ENCODE assay signal across 8 cellular contexts in the genomic region with DNA sequence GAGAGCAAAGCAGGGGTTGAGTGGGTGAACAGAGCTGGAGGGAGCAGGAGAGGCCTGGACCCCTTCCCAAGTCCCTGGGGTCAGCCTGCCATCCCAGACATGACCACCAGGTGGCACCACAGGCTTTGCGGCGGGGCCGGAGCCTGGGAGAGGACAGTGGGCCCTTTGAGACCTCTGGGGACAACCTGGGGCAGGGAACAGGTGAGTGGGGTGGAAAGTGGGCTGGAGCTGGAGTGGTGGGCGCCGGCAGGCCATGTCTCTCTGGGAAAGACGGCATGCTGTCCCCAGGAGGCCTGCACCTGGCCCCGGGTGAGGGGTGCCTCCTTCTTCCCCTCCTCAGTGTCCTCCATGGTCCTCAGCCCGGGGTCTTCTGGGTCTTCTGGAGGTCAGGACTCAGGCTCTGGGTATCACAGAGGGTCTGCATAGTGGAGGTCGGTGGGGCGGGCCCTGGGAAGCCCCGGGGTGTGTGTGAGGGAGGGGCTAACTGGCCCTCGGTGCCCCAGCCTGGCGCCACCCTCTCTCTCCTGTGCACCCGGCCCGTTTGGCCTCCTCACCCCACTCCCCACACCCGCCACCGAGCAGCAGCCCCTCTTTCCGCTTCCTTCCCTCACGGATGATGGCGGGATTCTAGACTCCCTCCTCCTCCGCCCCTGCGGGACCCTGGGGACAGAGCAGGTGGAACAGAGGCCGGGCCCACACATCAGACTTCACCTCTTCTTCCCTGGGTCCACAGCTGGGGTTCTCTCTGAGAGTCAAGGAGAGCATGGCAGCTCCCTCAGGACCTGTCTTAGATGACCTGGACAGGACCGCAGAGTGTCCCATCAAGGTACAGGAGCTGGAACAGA. TPM values are rescaled to one million over a fixed set of nuclear protein-coding genes. Genes with fewer than 3 reads are reported as not detected.
DNase-seq lines count a peak whose midpoint lies in the region; FAIRE-seq and TF ChIP-seq lines count a peak whose summit lies in the region.

No MANE protein-coding gene starts in this region.

- intact Hi-C loops in activated T-helper 1 cell treated with anti-CD3 and anti-CD28 coated beads, Interleukin-12 subunit alpha, Interleukin-12 subunit beta, Interleukin-2, Interleukin-4 antibody, amounts not matched to agents 30 ng/mL and 10 ng/mL and 1 ng/mL, durations not matched to agents 14 hours and 24 hours and 36 hours (cut with micrococcal nuclease): loop anchor here (1.0 kb wide), 2 partner anchors 107 to 153 kb away; no protein-coding TSS in a partner anchor
- intact Hi-C loops in vagina (cut with DNase I): loop anchor here (5.0 kb wide), 1 partner anchor 107 kb away; no protein-coding TSS in a partner anchor

- no peaks in the 10 kb centered on the region for H3K36me3 Mint-ChIP-seq in activated T-helper 1 cell treated with anti-CD3 and anti-CD28 coated beads, Interleukin-12 subunit alpha, Interleukin-12 subunit beta, Interleukin-2, Interleukin-4 antibody, amounts not matched to agents 30 ng/mL and 10 ng/mL and 1 ng/mL, durations not matched to agents 14 hours and 24 hours and 36 hours (ENCODE audit: low read depth)

- H3K9ac ChIP-seq in BLaER1 treated with 17β-estradiol and CSF1 and Interleukin-3, amounts not matched to agents 10 nM and 100 nM: peak overlapping the region in 2 of 11 experiments; percentile 20 to 30; a peak in 1 of 22 replicates
- H3K9ac ChIP-seq in parathyroid adenoma: no peak overlapping the region

- TF ChIP-seq CTCF in GM20000 (IDR thresholded peaks at IDR 0.05; ENCODE audit: extremely low read depth, missing control alignments): peak; percentile 94
- TF ChIP-seq CTCF in parathyroid adenoma (IDR thresholded peaks at IDR 0.05): peak; percentile 91
- peak; percentile 91 to 95 (median 93) for TF ChIP-seq CTCF in vagina (IDR thresholded peaks at IDR 0.05)

- H3K36me3 ChIP-seq in BLaER1 treated with 17β-estradiol and CSF1 and Interleukin-3, amounts not matched to agents 10 nM and 100 nM: no peaks in the 10 kb centered on the region
- H3K36me3 ChIP-seq in parathyroid adenoma (ENCODE audit: control insufficient read depth, insufficient read depth, low read length) (no peaks in the 10 kb centered on the region), vagina (no peaks in the 10 kb centered on the region)

- no peak overlapping the region for H3K4me3 ChIP-seq in BLaER1 treated with 17β-estradiol and CSF1 and Interleukin-3, amounts not matched to agents 10 nM and 100 nM
- H3K4me3 ChIP-seq in parathyroid adenoma (ENCODE audit: low read depth, low read length) (no peak overlapping the region), vagina (no peak overlapping the region)

- no peaks in the 10 kb centered on the region for H4K20me1 ChIP-seq in BLaER1 treated with 17β-estradiol and CSF1 and Interleukin-3, amounts not matched to agents 10 nM and 100 nM

- H2AFZ ChIP-seq in parathyroid adenoma: no peak overlapping the region

- no peaks in the 10 kb centered on the region for H3K27me3 Mint-ChIP-seq in activated T-helper 1 cell treated with anti-CD3 and anti-CD28 coated beads, Interleukin-12 subunit alpha, Interleukin-12 subunit beta, Interleukin-2, Interleukin-4 antibody, amounts not matched to agents 30 ng/mL and 10 ng/mL and 1 ng/mL, durations not matched to agents 14 hours and 24 hours and 36 hours (ENCODE audit: insufficient read depth)

- peaks cover 0 to 10% (median 5%) of the 10 kb centered on the region in 11 experiments; a peak in 10 of 22 replicates for H3K27me3 ChIP-seq in BLaER1 treated with 17β-estradiol and CSF1 and Interleukin-3, amounts not matched to agents 10 nM and 100 nM
- no peaks in the 10 kb centered on the region for H3K27me3 ChIP-seq in parathyroid adenoma (ENCODE audit: control insufficient read depth, insufficient read depth, low read length)
- H3K27me3 ChIP-seq in vagina: no peaks in the 10 kb centered on the region

- no peaks in the 10 kb centered on the region for H3K9me3 ChIP-seq in BLaER1 treated with 17β-estradiol and CSF1 and Interleukin-3, amounts not matched to agents 10 nM and 100 nM (replicated peaks in 1 of 11)
- H3K9me3 ChIP-seq in parathyroid adenoma (ENCODE audit: control insufficient read depth, low read length) (no peaks in the 10 kb centered on the region), vagina (no peaks in the 10 kb centered on the region)

- no peak for TF ChIP-seq POLR2A in vagina (IDR thresholded peaks at IDR 0.05)

- DNase-seq in GM20000 (ENCODE audit: low spot score) (peak; percentile 88), OCI-M1 (lab: John Stamatoyannopoulos, UW) (peak; percentile 72), frontal cortex (ENCODE audit: low spot score in 2 of 2) (peak; percentile 75 to 84), vagina (ENCODE audit: extremely low spot score in 2 of 2) (peak; percentile 80 to 95), MV-4-11 (lab: John Stamatoyannopoulos, UW) (no peak)
- peak; percentile 27 for DNase-seq in activated T-helper 1 cell treated with anti-CD3 and anti-CD28 coated beads, Interleukin-12 subunit alpha, Interleukin-12 subunit beta, Interleukin-2, Interleukin-4 antibody, amounts not matched to agents 30 ng/mL and 10 ng/mL and 1 ng/mL, durations not matched to agents 14 hours and 24 hours and 36 hours (ENCODE audit: low spot score)

- no peak overlapping the region for H3K27ac ChIP-seq in BLaER1 treated with 17β-estradiol and CSF1 and Interleukin-3, amounts not matched to agents 10 nM and 100 nM
- H3K27ac ChIP-seq in parathyroid adenoma (no peak overlapping the region), vagina (peak overlapping the region; percentile 56)

- no peaks in the 10 kb centered on the region for H3K9me3 Mint-ChIP-seq in activated T-helper 1 cell treated with anti-CD3 and anti-CD28 coated beads, Interleukin-12 subunit alpha, Interleukin-12 subunit beta, Interleukin-2, Interleukin-4 antibody, amounts not matched to agents 30 ng/mL and 10 ng/mL and 1 ng/mL, durations not matched to agents 14 hours and 24 hours and 36 hours

- peak overlapping the region in 6 of 11 experiments; percentile 14 to 40 (median 30); a peak in 7 of 22 replicates for H3K4me2 ChIP-seq in BLaER1 treated with 17β-estradiol and CSF1 and Interleukin-3, amounts not matched to agents 10 nM and 100 nM
- no peak overlapping the region for H3K4me2 ChIP-seq in parathyroid adenoma (ENCODE audit: low read length)

- no peaks in the 10 kb centered on the region for H3K79me2 ChIP-seq in parathyroid adenoma

- H3K4me3 Mint-ChIP-seq in activated T-helper 1 cell treated with anti-CD3 and anti-CD28 coated beads, Interleukin-12 subunit alpha, Interleukin-12 subunit beta, Interleukin-2, Interleukin-4 antibody, amounts not matched to agents 30 ng/mL and 10 ng/mL and 1 ng/mL, durations not matched to agents 14 hours and 24 hours and 36 hours: no peak overlapping the region

- H3K27ac Mint-ChIP-seq in activated T-helper 1 cell treated with anti-CD3 and anti-CD28 coated beads, Interleukin-12 subunit alpha, Interleukin-12 subunit beta, Interleukin-2, Interleukin-4 antibody, amounts not matched to agents 30 ng/mL and 10 ng/mL and 1 ng/mL, durations not matched to agents 14 hours and 24 hours and 36 hours: no peak overlapping the region

- H3K4me1 ChIP-seq in BLaER1 treated with 17β-estradiol and CSF1 and Interleukin-3, amounts not matched to agents 10 nM and 100 nM: peaks cover 0 to 16% (median 7%) of the 10 kb centered on the region in 10 experiments; a peak in 9 of 20 replicates
- no peaks in the 10 kb centered on the region for H3K4me1 ChIP-seq in parathyroid adenoma
- peaks cover 18% of the 10 kb centered on the region for H3K4me1 ChIP-seq in vagina

- H3K4me1 Mint-ChIP-seq in activated T-helper 1 cell treated with anti-CD3 and anti-CD28 coated beads, Interleukin-12 subunit alpha, Interleukin-12 subunit beta, Interleukin-2, Interleukin-4 antibody, amounts not matched to agents 30 ng/mL and 10 ng/mL and 1 ng/mL, durations not matched to agents 14 hours and 24 hours and 36 hours (ENCODE audit: low read depth): no peaks in the 10 kb centered on the region

- no peak for FAIRE-seq in frontal cortex (lab: Jason Lieb, UNC)

RNA-seq across cellular contexts. Expression of a gene that starts 28.5 kb away (rescaled TPM):
- total RNA-seq in activated T-helper 1 cell treated with anti-CD3 and anti-CD28 coated beads, Interleukin-12 subunit alpha, Interleukin-12 subunit beta, Interleukin-2, Interleukin-4 antibody, amounts not matched to agents 30 ng/mL and 10 ng/mL and 1 ng/mL, durations not matched to agents 14 hours and 24 hours and 36 hours: not detected in 2 replicates
- total RNA-seq in frontal cortex: under 0.01 TPM
- 409 TPM for total RNA-seq in vagina

Comparison
In these comparisons a context has a peak if more than half of its experiments do, and no peak if none do; other contexts are left out.
1. RNA of a gene that starts 28.5 kb away (total RNA-seq): 409 TPM in vagina (single experiment); not detected in activated T-helper 1 cell treated with anti-CD3 and anti-CD28 coated beads, Interleukin-12 subunit alpha, Interleukin-12 subunit beta, Interleukin-2, Interleukin-4 antibody, amounts not matched to agents 30 ng/mL and 10 ng/mL and 1 ng/mL, durations not matched to agents 14 hours and 24 hours and 36 hours and under 0.01 TPM in frontal cortex (single experiment); every median in the first group is over 100 times any median in the second.
2. Peak in every context shown above with its lines, with median percentiles within 50 percentile points of each other: CTCF ChIP-seq.